8 cellular contexts compared by ENCODE assay signal in genomic region chr20:2104236-2104635, GRCh38. TPM values are rescaled to one million over a fixed set of nuclear protein-coding genes. Genes with fewer than 3 reads are reported as not detected.
DNase-seq lines count a peak whose midpoint lies in the region; ATAC-seq, FAIRE-seq and TF ChIP-seq lines count a peak whose summit lies in the region.

No MANE protein-coding gene starts in this region.

- H3K27me3 Mint-ChIP-seq in stimulated activated naive CD8-positive, alpha-beta T cell treated with anti-CD3 and anti-CD28 coated beads, Interleukin-15, Interleukin-2, amounts not matched to agents 100 ng/mL and 50 ng/mL, for 24 hours = no peaks in the 10 kb centered on the region
- peaks cover 8% of the 10 kb centered on the region for H3K27me3 Mint-ChIP-seq in brain

- DNase-seq in stimulated activated naive CD8-positive, alpha-beta T cell treated with anti-CD3 and anti-CD28 coated beads, Interleukin-15, Interleukin-2, amounts not matched to agents 100 U/mL and 50 U/mL, for 24 hours = no peak
- DNase-seq in GM12891 (ENCODE audit: insufficient read length, low spot score) (no peak), SK-N-DZ (ENCODE audit: low spot score) (no peak)

- no peaks in the 10 kb centered on the region for H3K9me3 Mint-ChIP-seq in stimulated activated naive CD8-positive, alpha-beta T cell treated with anti-CD3 and anti-CD28 coated beads, Interleukin-15, Interleukin-2, amounts not matched to agents 100 ng/mL and 50 ng/mL, for 24 hours
- H3K9me3 Mint-ChIP-seq in brain = no peaks in the 10 kb centered on the region

- H3K36me3 ChIP-seq in mesodermal cell (ENCODE audit: control insufficient read depth, insufficient read depth, low read length) = peaks cover 39% of the 10 kb centered on the region

- H3K4me1 Mint-ChIP-seq in stimulated activated naive CD8-positive, alpha-beta T cell treated with anti-CD3 and anti-CD28 coated beads, Interleukin-15, Interleukin-2, amounts not matched to agents 100 ng/mL and 50 ng/mL, for 24 hours (ENCODE audit: low read depth) = peaks cover 70% of the 10 kb centered on the region
- peaks cover 66% of the 10 kb centered on the region for H3K4me1 Mint-ChIP-seq in brain

- no peak overlapping the region for H3K27ac ChIP-seq in mesodermal cell (ENCODE audit: low read depth, low read length, severe bottlenecking)

- peak overlapping the region; percentile 90 for H3K4me3 Mint-ChIP-seq in stimulated activated naive CD8-positive, alpha-beta T cell treated with anti-CD3 and anti-CD28 coated beads, Interleukin-15, Interleukin-2, amounts not matched to agents 100 ng/mL and 50 ng/mL, for 24 hours
- H3K4me3 Mint-ChIP-seq in brain = peak overlapping the region; percentile 93 to 98 (median 96)

- 85 to 92% methylated on average over 4 to 5 of the region's 8 CpGs for WGBS in mesodermal cell (ENCODE audit: insufficient coverage in 2 of 2), 2 experiments

- H3K9me3 ChIP-seq in mesodermal cell (ENCODE audit: control insufficient read depth, low read length) = no peaks in the 10 kb centered on the region

- no peak for FAIRE-seq in GM12891 (lab: Jason Lieb, UNC)

- TF ChIP-seq POLR2A in GM12891 (IDR thresholded peaks at IDR 0.05; ENCODE audit: low read depth, low read length) = no peak

- H3K4me1 ChIP-seq in mesodermal cell (ENCODE audit: control insufficient read depth, insufficient read depth, low read length, poor library complexity, severe bottlenecking) = peaks cover 20% of the 10 kb centered on the region

- peaks cover 36% of the 10 kb centered on the region for H3K36me3 Mint-ChIP-seq in stimulated activated naive CD8-positive, alpha-beta T cell treated with anti-CD3 and anti-CD28 coated beads, Interleukin-15, Interleukin-2, amounts not matched to agents 100 ng/mL and 50 ng/mL, for 24 hours (ENCODE audit: low read depth)
- peaks cover 19% of the 10 kb centered on the region for H3K36me3 Mint-ChIP-seq in brain

- no peak for TF ChIP-seq CTCF in brain (conservative IDR thresholded peaks at IDR 0.05)

- ATAC-seq in stimulated activated naive CD8-positive, alpha-beta T cell treated with anti-CD3 and anti-CD28 coated beads, Interleukin-15, Interleukin-2, amounts not matched to agents 100 U/mL and 50 U/mL, for 24 hours = no peak
- ATAC-seq in HG03378 (IDR thresholded peaks at IDR 0.05; ENCODE audit: unreplicated experiment) (no peak), HG03520 (IDR thresholded peaks at IDR 0.05; ENCODE audit: unreplicated experiment) (no peak)

- no peak overlapping the region for H3K27ac Mint-ChIP-seq in stimulated activated naive CD8-positive, alpha-beta T cell treated with anti-CD3 and anti-CD28 coated beads, Interleukin-15, Interleukin-2, amounts not matched to agents 100 ng/mL and 50 ng/mL, for 24 hours
- peak overlapping the region; percentile 78 to 99 (median 95) for H3K27ac Mint-ChIP-seq in brain

- peak overlapping the region; percentile 63 for H3K4me3 ChIP-seq in mesodermal cell (ENCODE audit: extremely low read depth, insufficient read depth, low read length, poor library complexity, severe bottlenecking)

TF ChIP-seq in GM12891, 5 proteins besides CTCF, POLR2A, EP300 and RAD21:
- TF ChIP-seq POU2F2 (IDR thresholded peaks at IDR 0.05; ENCODE audit: low read depth, low read length) (no peak), PAX5 (IDR thresholded peaks at IDR 0.05; ENCODE audit: insufficient read depth, low read length, severe bottlenecking) (no peak), SPI1 (IDR thresholded peaks at IDR 0.05; ENCODE audit: low read depth, low read length) (no peak), TAF1 (IDR thresholded peaks at IDR 0.05; ENCODE audit: low read depth, low read length) (no peak), POLR2AphosphoS5 (IDR thresholded peaks at IDR 0.05; ENCODE audit: low read depth, low read length) (no peak)

RNA-seq across cellular contexts. Expression of gene STK35, which starts 2.6 kb away (rescaled TPM):
- polyA plus RNA-seq in brain (ENCODE audit: insufficient read depth, low read depth, low replicate concordance) = 11.4 TPM
- polyA plus RNA-seq in mesodermal cell (2013, experiment 1 of 2) = 14.0 TPM
- polyA plus RNA-seq in mesodermal cell (2013, experiment 2 of 2) = 13.4 TPM
- polyA plus RNA-seq in GM12891 (2012; ENCODE audit: low read depth, missing spikeins) = 5.3 TPM
- polyA plus RNA-seq in SK-N-DZ (2014; cell fraction: cytosol; rRNA removed) = 12.5 and 13.8 TPM in 2 replicates
- 8.0 and 13.2 TPM in 2 replicates for polyA plus RNA-seq in SK-N-DZ (2014; cell fraction: nucleus; rRNA removed)
